ENCODE assay signal across 18 cellular contexts in the genomic region with DNA sequence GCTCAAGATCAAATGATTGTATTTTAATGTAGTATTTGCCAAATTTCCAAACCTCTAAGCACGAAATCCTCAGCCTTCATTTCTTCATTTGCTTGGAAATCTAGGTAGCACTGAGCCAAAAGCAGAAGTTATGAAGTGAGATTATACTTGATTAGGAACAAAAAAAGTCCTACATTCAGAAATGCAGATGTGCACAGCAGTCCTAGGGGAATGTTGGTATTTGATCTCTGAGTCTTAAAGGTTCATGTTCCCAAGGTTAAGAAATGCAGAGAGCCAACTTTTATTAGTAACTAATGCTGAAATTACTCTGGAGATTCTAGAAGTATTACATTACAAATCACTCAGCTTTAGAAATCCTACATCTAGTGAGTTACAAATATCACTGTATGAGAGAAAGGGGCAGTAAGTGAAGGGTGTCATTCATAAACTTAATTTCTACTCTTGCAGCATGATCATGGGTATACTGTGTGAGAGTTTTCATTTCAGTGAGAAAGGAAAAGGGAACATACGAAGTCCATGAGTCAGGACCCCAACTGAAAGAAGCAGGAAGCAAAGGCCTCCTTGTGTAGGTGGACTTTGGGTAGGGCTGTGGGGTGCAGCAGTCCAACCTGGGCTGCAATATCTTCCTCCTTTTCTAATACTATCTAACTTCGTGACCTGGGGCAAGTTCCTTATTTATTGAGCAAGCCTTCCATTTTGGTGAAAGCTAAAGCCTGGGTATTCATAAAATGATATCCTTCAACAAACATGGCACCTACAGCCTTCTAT.
"Had no signal": no experiment of that assay in that cellular context is flagged by ENCODE, and none has a peak within 500 bp of the region (broad histone marks: within the 10 kb centered on the region; RNA-seq: fewer than 3 reads in every experiment).

No MANE protein-coding gene starts in this region.

- H3K4me3 ChIP-seq: body of pancreas, heart right ventricle, left lung, spleen, transverse colon had no signal

- DNase-seq: activated CD4-positive, alpha-beta T cell treated with anti-CD3 and anti-CD28 coated beads for 1 hour; activated CD4-positive, alpha-beta T cell treated with anti-CD3 and anti-CD28 coated beads, Interleukin-2, amount 50 U/mL, for 48 hours; activated CD8-positive, alpha-beta memory T cell treated with anti-CD3 and anti-CD28 coated beads, Interleukin-2, amount 10 ng/mL, durations not matched to agents 7 days and 5 days; activated effector memory CD4-positive, alpha-beta T cell treated with Interleukin-2 at 50 U/mL for 16 hours; activated T-cell treated with anti-CD3 and anti-CD28 coated beads, Interleukin-2, amount 50 U/mL, for 24 hours; amniotic stem cell; body of pancreas; dermis blood vessel endothelial cell; foreskin keratinocyte; heart right ventricle; islet precursor cell; left lung; posterior cingulate gyrus; spleen; stimulated activated CD4-positive, alpha-beta T cell treated with anti-CD3 and anti-CD28 coated beads, Interleukin-1b, Interleukin-23, amount 100 ng/mL, for 48 hours; substantia nigra; transverse colon had no signal

- H3K4me1 ChIP-seq: body of pancreas, foreskin keratinocyte, left lung, spleen, transverse colon had no signal

- H3K9me3 ChIP-seq: body of pancreas, heart right ventricle, left lung, spleen, transverse colon had no signal

- H3K27ac ChIP-seq: body of pancreas, foreskin keratinocyte, left lung, spleen, transverse colon had no signal

- ATAC-seq: activated CD8-positive, alpha-beta memory T cell treated with anti-CD3 and anti-CD28 coated beads, Interleukin-2, amount 10 ng/mL, durations not matched to agents 7 days and 5 days; body of pancreas; foreskin keratinocyte; left lung; stimulated activated memory B cell treated with anti-CD40 and anti-IgM and Interleukin-4, amounts not matched to agents 10 μg/mL and 1 μg/mL and 100 μg/mL, for 72 hours had no signal
